ENCODE assay signal across 14 cellular contexts in genomic region chr10:99660662-99661369, GRCh38. TPM values are rescaled to one million over a fixed set of nuclear protein-coding genes. Genes with fewer than 3 reads are reported as not detected.
DNase-seq lines count a peak whose midpoint lies in the region; ATAC-seq and TF ChIP-seq lines count a peak whose summit lies in the region.
"Had no signal": no experiment of that assay in that cellular context is flagged by ENCODE, and none has a peak within 500 bp of the region (broad histone marks: within the 10 kb centered on the region; RNA-seq: fewer than 3 reads in every experiment).

No MANE protein-coding gene starts in this region.

- peaks cover 16% of the 10 kb centered on the region; the same call in 1 of the 2 replicates for H3K79me2 ChIP-seq in Karpas-422 (ENCODE audit: low read length)

- H2AFZ ChIP-seq in Karpas-422 (ENCODE audit: low read length): no peak overlapping the region

- H3K36me3 Mint-ChIP-seq in activated CD8-positive, alpha-beta T cell treated with anti-CD3 and anti-CD28 coated beads, Interleukin-2, amount 10 ng/mL, durations not matched to agents 7 days and 5 days (ENCODE audit: low read depth): peaks cover 7% of the 10 kb centered on the region

- peaks cover 19% of the 10 kb centered on the region for H3K4me1 Mint-ChIP-seq in activated CD8-positive, alpha-beta T cell treated with anti-CD3 and anti-CD28 coated beads, Interleukin-2, amount 10 ng/mL, durations not matched to agents 7 days and 5 days (ENCODE audit: low read depth)

- no peak overlapping the region for H3K27ac Mint-ChIP-seq in activated CD8-positive, alpha-beta T cell treated with anti-CD3 and anti-CD28 coated beads, Interleukin-2, amount 10 ng/mL, durations not matched to agents 7 days and 5 days

- H3K27me3 Mint-ChIP-seq in activated CD8-positive, alpha-beta T cell treated with anti-CD3 and anti-CD28 coated beads, Interleukin-2, amount 10 ng/mL, durations not matched to agents 7 days and 5 days (ENCODE audit: low read depth): peaks cover 17% of the 10 kb centered on the region

- H3K4me2 ChIP-seq in Karpas-422 (ENCODE audit: low read depth, low read length, poor library complexity, severe bottlenecking): peak overlapping the region; percentile 89

- H3K36me3 ChIP-seq in Karpas-422 (ENCODE audit: insufficient read depth, low read length) (no peaks in the 10 kb centered on the region; the same call in 1 of the 2 replicates), brain microvascular endothelial cell (replicated peaks) (peaks cover 8% of the 10 kb centered on the region)

- no peaks in the 10 kb centered on the region for H3K9me3 ChIP-seq in Karpas-422 (ENCODE audit: low read length)

- POLR2A ChIA-PET in AG04449 (lab: Yijun Ruan, JAX): interaction anchor here (0.6 to 1.3 kb wide), 2 partner anchors 40 to 932 kb away, joined by 3 read pairs; no protein-coding TSS in a partner anchor
- POLR2A ChIA-PET in activated CD8-positive, alpha-beta T cell treated with anti-CD3 and anti-CD28 coated beads, Interleukin-2, amount 10 ng/mL, durations not matched to agents 7 days and 5 days (lab: Charles Lee): no interaction called here

- peak overlapping the region; percentile 93; the same call in 1 of the 2 replicates for H3K9ac ChIP-seq in Karpas-422 (ENCODE audit: low read length)

- H4K20me1 ChIP-seq in Karpas-422 (ENCODE audit: insufficient read depth, low read depth, low read length): no peaks in the 10 kb centered on the region

- TF ChIP-seq CTCF in AG04449 (IDR thresholded peaks at IDR 0.05; ENCODE audit: insufficient read depth, low read length, missing control alignments): no peak
- TF ChIP-seq CTCF in brain microvascular endothelial cell (IDR thresholded peaks at IDR 0.05; ENCODE audit: low read depth, low read length, missing control alignments): no peak

- no peak for ATAC-seq in activated CD8-positive, alpha-beta T cell treated with anti-CD3 and anti-CD28 coated beads, Interleukin-2, amount 10 ng/mL, durations not matched to agents 7 days and 5 days
- no peak for ATAC-seq in HG03159 (IDR thresholded peaks at IDR 0.05; ENCODE audit: unreplicated experiment)

- in situ Hi-C loops in brain microvascular endothelial cell (cut with HindIII; ENCODE audit: low pct_ligation_motif_present, low sequenced_read_pairs): no loop called here

- no peaks in the 10 kb centered on the region for H3K9me3 Mint-ChIP-seq in activated CD8-positive, alpha-beta T cell treated with anti-CD3 and anti-CD28 coated beads, Interleukin-2, amount 10 ng/mL, durations not matched to agents 7 days and 5 days (ENCODE audit: insufficient read depth)

- H3K4me3 ChIP-seq in AG04449 (ENCODE audit: low read depth, low read length) (peak overlapping the region; percentile 91), Karpas-422 (ENCODE audit: low read length) (peak overlapping the region; percentile 87; the same call in 1 of the 2 replicates), brain microvascular endothelial cell (ENCODE audit: low read depth, low read length) (peak overlapping the region; percentile 94)

- H3K27ac ChIP-seq in Karpas-422 (ENCODE audit: low read length): no peak overlapping the region
- peak overlapping the region; percentile 88 for H3K27ac ChIP-seq in brain microvascular endothelial cell

- CTCF ChIA-PET in AG04449 (lab: Yijun Ruan, JAX): interaction anchor here (0.8 to 4.5 kb wide), 5 partner anchors 8 to 230 kb away, joined by 3 to 20 read pairs (median 4); no protein-coding TSS in a partner anchor
- CTCF ChIA-PET in activated CD8-positive, alpha-beta T cell treated with anti-CD3 and anti-CD28 coated beads, Interleukin-2, amount 10 ng/mL, durations not matched to agents 7 days and 5 days (lab: Charles Lee): interaction anchor here (1.6 kb wide), 1 partner anchor 11 kb away, joined by 3 read pairs; no protein-coding TSS in a partner anchor

- DNase-seq in AG04449 (ENCODE audit: low read depth, low spot score) (no peak), Karpas-422 (no peak), brain microvascular endothelial cell (peak; percentile 10), kidney glomerular epithelial cell (lab: John Stamatoyannopoulos, UW) (peak; percentile 63), cerebellar cortex (ENCODE audit: low spot score) (no peak)
- no peak for DNase-seq in activated CD8-positive, alpha-beta T cell treated with anti-CD3 and anti-CD28 coated beads, Interleukin-2, amount 10 ng/mL, durations not matched to agents 7 days and 5 days
- DNase-seq in central memory CD4-positive, alpha-beta T cell: no peak
- DNase-seq: activated CD4-positive, alpha-beta T cell treated with anti-CD3 and anti-CD28 coated beads, Interleukin-2, amount 50 U/mL, for 48 hours; kidney; MM.1S; NCI-H524 treated with DMSO at 0.1 percent for 48 hours; posterior cingulate gyrus; stimulated activated CD4-positive, alpha-beta T cell treated with anti-CD3 and anti-CD28 coated beads, Interleukin-4, amount 100 ng/mL, for 24 hours had no signal

- no peak overlapping the region for H3K4me3 Mint-ChIP-seq in activated CD8-positive, alpha-beta T cell treated with anti-CD3 and anti-CD28 coated beads, Interleukin-2, amount 10 ng/mL, durations not matched to agents 7 days and 5 days

- H3K27me3 ChIP-seq in Karpas-422 (ENCODE audit: low read length) (no peaks in the 10 kb centered on the region), brain microvascular endothelial cell (replicated peaks) (no peaks in the 10 kb centered on the region)

- no peaks in the 10 kb centered on the region for H3K9me2 ChIP-seq in Karpas-422 (replicated peaks; ENCODE audit: insufficient read depth, low read length)

- H3K4me1 ChIP-seq in Karpas-422 (ENCODE audit: low read length): peaks cover 19% of the 10 kb centered on the region

RNA-seq across cellular contexts. Expression of gene ENTPD7, which starts 1.5 kb away (rescaled TPM):
- total RNA-seq in Karpas-422 (2014; rRNA removed; shearing (Covaris generic); ENCODE audit: low replicate concordance): 4.9 TPM in 2 replicates
- 1 to 10 TPM; 5.8 to 6.0 TPM for total RNA-seq in activated CD8-positive, alpha-beta T cell treated with anti-CD3 and anti-CD28 coated beads, Interleukin-2, amount 10 ng/mL, durations not matched to agents 7 days and 5 days

RNA-seq across cellular contexts. Expression of gene SLC25A28, which starts 40.6 kb away (rescaled TPM):
- total RNA-seq in Karpas-422 (2014; rRNA removed; shearing (Covaris generic); ENCODE audit: low replicate concordance): 32.9 and 36.4 TPM in 2 replicates
- total RNA-seq in activated CD8-positive, alpha-beta T cell treated with anti-CD3 and anti-CD28 coated beads, Interleukin-2, amount 10 ng/mL, durations not matched to agents 7 days and 5 days: 10 to 100 TPM; 50.7 to 55.0 TPM

Comparison
In these comparisons a context has a peak if more than half of its experiments do, and no peak if none do; other contexts are left out.
1. DNase-seq: peak in brain microvascular endothelial cell (single experiment) and kidney glomerular epithelial cell (single experiment); none in AG04449 (single experiment), Karpas-422 (single experiment), cerebellar cortex (single experiment), activated CD8-positive, alpha-beta T cell treated with anti-CD3 and anti-CD28 coated beads, Interleukin-2, amount 10 ng/mL, durations not matched to agents 7 days and 5 days (single experiment) and central memory CD4-positive, alpha-beta T cell (single experiment).
2. Peak in every context shown above with its lines, with median percentiles within 50 percentile points of each other: H3K4me3 ChIP-seq.